ENCODE assay signal across 17 cellular contexts in the genomic region with DNA sequence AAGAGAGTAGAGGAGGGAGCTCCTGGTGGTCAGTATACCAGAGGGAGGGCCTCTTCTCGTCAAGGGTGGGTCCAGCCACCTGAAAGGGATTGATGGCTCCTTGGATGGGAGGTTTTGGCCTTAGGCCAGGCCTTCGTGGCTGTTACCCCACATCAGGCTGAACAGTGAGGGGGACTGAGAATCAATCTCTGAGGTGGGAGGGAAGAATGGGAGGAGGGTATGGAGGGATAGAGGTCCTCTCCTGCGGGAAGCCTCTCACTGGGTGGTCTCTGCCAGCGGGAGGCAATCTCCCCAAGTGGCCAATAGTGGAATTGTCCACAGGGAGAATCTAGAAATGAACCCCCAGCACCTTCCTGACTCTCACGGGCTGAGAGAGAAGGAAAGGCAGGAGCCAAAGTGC. TPM values are rescaled to one million over a fixed set of nuclear protein-coding genes. Genes with fewer than 3 reads are reported as not detected.
A peak's percentile ranks its signal among the peaks of the same experiment; 100 is the strongest.
DNase-seq lines count a peak whose midpoint lies in the region; ATAC-seq, FAIRE-seq and TF ChIP-seq lines count a peak whose summit lies in the region.
"Had no signal": no experiment of that assay in that cellular context is flagged by ENCODE, and none has a peak within 500 bp of the region (broad histone marks: within the 10 kb centered on the region; RNA-seq: fewer than 3 reads in every experiment).

No MANE protein-coding gene starts in this region.

- ATAC-seq in HepG2 (peak; percentile 48), right lobe of liver (no peak)
- ATAC-seq: activated T-cell treated with anti-CD3 and anti-CD28 coated beads, Interleukin-2, amount 50 U/mL, for 4 hours; gastrocnemius medialis had no signal

- H3K4me2 ChIP-seq in HepG2 (ENCODE audit: low read depth, low read length) (no peak overlapping the region), astrocyte (ENCODE audit: low read length) (no peak overlapping the region), keratinocyte (ENCODE audit: control insufficient read depth, extremely low read depth, insufficient read depth, low read depth, low read length) (no peak overlapping the region)

- no peak for TF ChIP-seq CTCF in HepG2 (CRISPR knock-in tag; IDR thresholded peaks at IDR 0.05)
- TF ChIP-seq CTCF in right lobe of liver (IDR thresholded peaks at IDR 0.05): no peak
- TF ChIP-seq CTCF in astrocyte (IDR thresholded peaks at IDR 0.05; ENCODE audit: insufficient read depth, low read depth, low read length): peak; percentile 26
- peak in 2 of 3 experiments; percentile 8 to 28 for TF ChIP-seq CTCF in keratinocyte (optimal IDR thresholded peaks at IDR 0.05 in 1 of 3, IDR thresholded peaks at IDR 0.05 in 1 of 3, conservative IDR thresholded peaks at IDR 0.05 in 1 of 3; ENCODE audit: extremely low read depth in 1 of 3, insufficient read depth in 2 of 3, low read length in 3 of 3)

- in situ Hi-C loops in HepG2 (cut with HindIII; ENCODE audit: extremely low pct_ligation_motif_present, low pct_unique_long_range_greater_than_20kb): no loop called here

- H3K9ac ChIP-seq in HepG2 (ENCODE audit: insufficient read depth, low read depth, low read length): no peak overlapping the region
- no peak overlapping the region for H3K9ac ChIP-seq in astrocyte (ENCODE audit: low read length)
- no peak overlapping the region for H3K9ac ChIP-seq in keratinocyte (ENCODE audit: control insufficient read depth, extremely low read depth, insufficient read depth, low read length)

- H3K9me3 ChIP-seq in HepG2 (ENCODE audit: low read length) (no peaks in the 10 kb centered on the region), right lobe of liver (no peaks in the 10 kb centered on the region), astrocyte (ENCODE audit: insufficient read depth, low read depth, low read length) (no peaks in the 10 kb centered on the region), keratinocyte (ENCODE audit: control insufficient read depth, low read depth, low read length) (no peaks in the 10 kb centered on the region)
- H3K9me3 ChIP-seq: gastrocnemius medialis, HAP-1, ovary had no signal

- H3K4me1 Mint-ChIP-seq in astrocyte (ENCODE audit: low read depth, unreplicated experiment) (peaks cover 7% of the 10 kb centered on the region), immature natural killer cell (peaks cover 11 to 17% of the 10 kb centered on the region in 2 donors)

- no peak overlapping the region for H2AFZ ChIP-seq in HepG2 (ENCODE audit: low read length)
- no peak overlapping the region for H2AFZ ChIP-seq in astrocyte (ENCODE audit: low read depth, low read length)
- H2AFZ ChIP-seq in keratinocyte (ENCODE audit: control insufficient read depth, low read length): no peak overlapping the region

- POLR2A ChIA-PET in HepG2 (lab: Yijun Ruan, JAX): no interaction called here

- intact Hi-C loops in HepG2 (cut with micrococcal nuclease; ENCODE audit: unreplicated experiment): loop anchor here (5.0 kb wide), 1 partner anchor 65 kb away; the partner anchor contains the start of gene APEH
- intact Hi-C loops in right lobe of liver (cut with DNase I): no loop called here

- H4K20me1 ChIP-seq in HepG2 (ENCODE audit: insufficient read depth, low read length): no peaks in the 10 kb centered on the region
- H4K20me1 ChIP-seq in astrocyte (ENCODE audit: insufficient read depth, low read length): no peaks in the 10 kb centered on the region
- H4K20me1 ChIP-seq in keratinocyte (ENCODE audit: control insufficient read depth, extremely low read depth, insufficient read depth, low read length): no peaks in the 10 kb centered on the region

- H3K4me3 ChIP-seq in HepG2 (replicated peaks in 1 of 3; ENCODE audit: insufficient read depth in 1 of 3, low read depth in 2 of 3, low read length in 3 of 3) (no peak overlapping the region), right lobe of liver (no peak overlapping the region), astrocyte (ENCODE audit: insufficient read depth, low read depth, low read length) (no peak overlapping the region), keratinocyte (ENCODE audit: control insufficient read depth in 2 of 3, extremely low read depth in 1 of 3, insufficient read depth in 2 of 3, low read depth in 1 of 3, low read length in 3 of 3) (no peak overlapping the region)
- H3K4me3 ChIP-seq: gastrocnemius medialis, HAP-1, ovary had no signal

- no peaks in the 10 kb centered on the region for H3K27me3 ChIP-seq in HepG2 (ENCODE audit: control insufficient read depth in 1 of 2, insufficient read depth in 2 of 2, low read length in 2 of 2)
- no peaks in the 10 kb centered on the region for H3K27me3 ChIP-seq in right lobe of liver
- H3K27me3 ChIP-seq in astrocyte (ENCODE audit: insufficient read depth, low read length): no peaks in the 10 kb centered on the region
- H3K27me3 ChIP-seq in keratinocyte (ENCODE audit: control insufficient read depth, extremely low read depth, insufficient read depth, low read length): no peaks in the 10 kb centered on the region
- H3K27me3 ChIP-seq: gastrocnemius medialis, ovary had no signal

- H3K79me2 ChIP-seq in HepG2 (ENCODE audit: insufficient read depth, low read length): no peaks in the 10 kb centered on the region
- no peaks in the 10 kb centered on the region for H3K79me2 ChIP-seq in astrocyte (ENCODE audit: insufficient read depth, low read length)
- no peaks in the 10 kb centered on the region for H3K79me2 ChIP-seq in keratinocyte (ENCODE audit: control insufficient read depth, insufficient read depth, low read length)

- H3K27ac Mint-ChIP-seq in astrocyte (ENCODE audit: unreplicated experiment) (no peak overlapping the region), immature natural killer cell (no peak overlapping the region)

- WGBS in HepG2 (ENCODE audit: low lambda C conversion rate): 42% methylated on average over 5 of the region's 5 CpGs
- 52% methylated on average over 5 of the region's 5 CpGs for WGBS in right lobe of liver (ENCODE audit: insufficient coverage, low coverage, low lambda C conversion rate, missing lambda C conversion rate)

- H3K27me3 Mint-ChIP-seq in astrocyte (ENCODE audit: low read depth, unreplicated experiment): peaks cover 5% of the 10 kb centered on the region
- peaks cover 0 to 2% (median 2%) of the 10 kb centered on the region in 3 donors for H3K27me3 Mint-ChIP-seq in immature natural killer cell (ENCODE audit: low read depth in 3 of 3)

- TF ChIP-seq RAD21 in HepG2 (CRISPR knock-in tag; IDR thresholded peaks at IDR 0.05): no peak

- DNase-seq in HepG2 (ENCODE audit: low spot score): no peak
- no peak for DNase-seq in right lobe of liver
- DNase-seq in astrocyte (ENCODE audit: low read depth): no peak
- no peak for DNase-seq in keratinocyte (ENCODE audit: low read depth, low spot score)
- DNase-seq in immature natural killer cell: no peak
- DNase-seq in activated gamma-delta T cell (lab: John Stamatoyannopoulos, UW): no peak
- no peak for DNase-seq in activated gamma-delta T cell treated with Interleukin-2 at 50 U/mL for 16 hours
- no peak for DNase-seq in activated T-cell treated with anti-CD3 and anti-CD28 coated beads, Interleukin-2, amount 50 U/mL, for 1 hour
- DNase-seq: activated T-cell treated with anti-CD3 and anti-CD28 coated beads, Interleukin-2, amount 50 U/mL, for 4 hours; GF-D8; KBM-7; left cardiac atrium; NCI-H2171 treated with DMSO at 0.1 percent for 48 hours; ovary; stimulated activated CD4-positive, alpha-beta T cell treated with anti-CD3 and anti-CD28 coated beads, Interleukin-4, amount 100 ng/mL, for 24 hours had no signal

- BruUV-seq in HepG2 (replicated peaks; lab: Mats Ljungman, UMichigan): no TSS peak

- no peaks in the 10 kb centered on the region for H3K36me3 ChIP-seq in HepG2 (replicated peaks in 1 of 2; ENCODE audit: control insufficient read depth in 1 of 2, insufficient read depth in 2 of 2, low read length in 2 of 2)
- no peaks in the 10 kb centered on the region for H3K36me3 ChIP-seq in right lobe of liver
- H3K36me3 ChIP-seq in astrocyte (ENCODE audit: insufficient read depth, low read length): no peaks in the 10 kb centered on the region
- no peaks in the 10 kb centered on the region for H3K36me3 ChIP-seq in keratinocyte (ENCODE audit: control insufficient read depth in 2 of 2, extremely low read depth in 1 of 2, insufficient read depth in 2 of 2, low read length in 2 of 2)
- H3K36me3 ChIP-seq: gastrocnemius medialis, HAP-1, ovary had no signal

- H3K4me3 Mint-ChIP-seq in astrocyte (ENCODE audit: unreplicated experiment) (no peak overlapping the region), immature natural killer cell (no peak overlapping the region)
- H3K4me3 Mint-ChIP-seq: activated T-cell treated with anti-CD3 and anti-CD28 coated beads, Interleukin-2, amount 50 U/mL, for 4 hours had no signal

- no peak for FAIRE-seq in HepG2 (lab: Jason Lieb, UNC)
- no peak for FAIRE-seq in astrocyte (lab: Jason Lieb, UNC)
- FAIRE-seq in keratinocyte (lab: Jason Lieb, UNC): no peak

- no peak for TF ChIP-seq POLR2A in HepG2 (IDR thresholded peaks at IDR 0.05; ENCODE audit: insufficient read depth in 1 of 2, low read depth in 2 of 2, low read length in 2 of 2)
- TF ChIP-seq POLR2A in right lobe of liver (IDR thresholded peaks at IDR 0.05): no peak

- H3K9me1 ChIP-seq in keratinocyte (ENCODE audit: control insufficient read depth, extremely low read depth, insufficient read depth, low read length): no peaks in the 10 kb centered on the region

- H3K9me3 Mint-ChIP-seq in astrocyte (ENCODE audit: unreplicated experiment): peaks cover 3% of the 10 kb centered on the region
- H3K9me3 Mint-ChIP-seq in immature natural killer cell: peaks cover 0 to 3% (median 0%) of the 10 kb centered on the region in 6 donors

- H3K27ac ChIP-seq in HepG2 (ENCODE audit: extremely low read length, insufficient read depth, low read length): no peak overlapping the region
- H3K27ac ChIP-seq in right lobe of liver: no peak overlapping the region
- H3K27ac ChIP-seq in astrocyte (ENCODE audit: low read depth, low read length): no peak overlapping the region
- H3K27ac ChIP-seq in keratinocyte (ENCODE audit: control insufficient read depth, insufficient read depth, low read length): no peak overlapping the region
- H3K27ac ChIP-seq: gastrocnemius medialis, ovary had no signal

- H3K4me1 ChIP-seq in HepG2 (ENCODE audit: insufficient read depth, low read length) (peaks cover 22% of the 10 kb centered on the region), right lobe of liver (no peaks in the 10 kb centered on the region), astrocyte (ENCODE audit: insufficient read depth, low read length) (no peaks in the 10 kb centered on the region), keratinocyte (ENCODE audit: control insufficient read depth, extremely low read depth, insufficient read depth, low read length) (peaks cover 18% of the 10 kb centered on the region)
- H3K4me1 ChIP-seq: gastrocnemius medialis, HAP-1 had no signal

- H3K36me3 Mint-ChIP-seq in astrocyte (ENCODE audit: low read depth, unreplicated experiment) (no peaks in the 10 kb centered on the region), immature natural killer cell (peaks cover 0 to 4% (median 0%) of the 10 kb centered on the region in 3 donors)

- CTCF ChIA-PET in HepG2 (lab: Yijun Ruan, JAX; ENCODE audit: low intra/inter-chr PET ratio, low total read pairs): no interaction called here

- TF ChIP-seq EP300 in HepG2 (IDR thresholded peaks at IDR 0.05; ENCODE audit: low read depth in 2 of 2, low read length in 2 of 2): no peak
- no peak for TF ChIP-seq EP300 in HepG2 (CRISPR knock-in tag; IDR thresholded peaks at IDR 0.05; ENCODE audit: borderline replicate concordance)

- dilution Hi-C loops in keratinocyte (cut with MboI; ENCODE audit: extremely low pct_ligation_motif_present, low sequenced_read_pairs): no loop called here

RNA-seq across cellular contexts. Expression of gene BSN, which starts 53.5 kb away (rescaled TPM):
- 0.70 and 0.86 TPM in 2 replicates for total RNA-seq in HepG2 (2016; rRNA removed; fragmentation: Illumina TruSeq; extraction: Trizol)
- total RNA-seq in HepG2 (2016; cell fraction: cytosol; rRNA removed; fragmentation: Illumina TruSeq; extraction: Trizol; ENCODE audit: low read depth): 0.26 and 0.30 TPM in 2 replicates
- total RNA-seq in HepG2 (2016; cell fraction: insoluble cytoplasmic fraction; rRNA removed; fragmentation: Illumina TruSeq; extraction: Trizol): 0.67 and 0.71 TPM in 2 replicates
- 0.28 and 0.43 TPM in 2 replicates for total RNA-seq in HepG2 (2016; cell fraction: membrane; rRNA removed; fragmentation: Illumina TruSeq; extraction: Trizol)
- total RNA-seq in HepG2 (2016; cell fraction: nucleus; rRNA removed; fragmentation: Illumina TruSeq; extraction: Trizol): 1.3 and 2.1 TPM in 2 replicates
- 0.42 and 0.67 TPM in 2 replicates for polyA plus RNA-seq in HepG2 (2011; rRNA removed)
- 0.23 and 0.25 TPM in 2 replicates for polyA plus RNA-seq in HepG2 (2011; cell fraction: cytosol; rRNA removed)
- 3.3 TPM in 2 replicates for polyA plus RNA-seq in HepG2 (2011; cell fraction: nucleus; rRNA removed)
- 0.98 and 1.0 TPM in 2 replicates for polyA plus RNA-seq in HepG2 (2012)
- polyA plus RNA-seq in HepG2 (2016; cell fraction: cytosol; fragmentation: Illumina TruSeq; extraction: Trizol; ENCODE audit: low read depth): 0.10 and 0.11 TPM in 2 replicates
- polyA plus RNA-seq in HepG2 (2016; cell fraction: insoluble cytoplasmic fraction; fragmentation: Illumina TruSeq; extraction: Trizol; ENCODE audit: low read depth): 0.40 and 0.68 TPM in 2 replicates
- 0.08 and 0.10 TPM in 2 replicates for polyA plus RNA-seq in HepG2 (2016; cell fraction: membrane; fragmentation: Illumina TruSeq; extraction: Trizol; ENCODE audit: low read depth)
- polyA plus RNA-seq in HepG2 (2016; cell fraction: nucleus; fragmentation: Illumina TruSeq; extraction: Trizol; ENCODE audit: insufficient read depth, low read depth): 3.5 and 3.9 TPM in 2 replicates
- polyA minus RNA-seq in HepG2 (2011; rRNA and poly(A)+ RNA removed; ENCODE audit: low replicate concordance): 0.09 and 1.8 TPM in 2 replicates
- polyA minus RNA-seq in HepG2 (2011; cell fraction: cytosol; rRNA and poly(A)+ RNA removed): 0.88 and 1.1 TPM in 2 replicates
- 1.8 and 2.2 TPM in 2 replicates for polyA minus RNA-seq in HepG2 (2011; cell fraction: nucleus; rRNA and poly(A)+ RNA removed)
- total RNA-seq in right lobe of liver: under 1 TPM; 0.31 to 0.68 (median 0.50) TPM
- 0.75 and 0.86 TPM in 2 replicates for total RNA-seq in astrocyte
- polyA plus RNA-seq in keratinocyte: under 0.01 to 0.01 TPM (median under 0.01 TPM) in 3 replicates
- polyA plus RNA-seq in keratinocyte (2011; ENCODE audit: low read depth): not detected
- polyA plus RNA-seq in keratinocyte (2011; cell fraction: cytosol; rRNA removed): not detected in 2 replicates
- 0.06 and 0.09 TPM in 2 replicates for polyA plus RNA-seq in keratinocyte (2011; cell fraction: nucleus; rRNA removed)
- 0.02 TPM in 1 of 2 replicates, not detected in the other for polyA plus RNA-seq in keratinocyte (2012; ENCODE audit: low replicate concordance)
- 0.03 to 0.26 TPM (median 0.06 TPM) in 3 replicates for polyA minus RNA-seq in keratinocyte
- polyA minus RNA-seq in keratinocyte (2011; cell fraction: cytosol; rRNA and poly(A)+ RNA removed): not detected
- 0.16 and 0.21 TPM in 2 replicates for polyA minus RNA-seq in keratinocyte (2011; cell fraction: nucleus; rRNA and poly(A)+ RNA removed)
- under 1 TPM in 1 of 3 donors, not detected in 2; 0.42 TPM for polyA plus RNA-seq in immature natural killer cell

Comparison
In these comparisons a context has a peak if more than half of its experiments do, and no peak if none do; other contexts are left out.
1. CTCF ChIP-seq: peak in astrocyte (single experiment) and keratinocyte (2 of 3); none in HepG2 (single experiment) and right lobe of liver (0 of 4).